Comparison of ENCODE assay signal across 22 cellular contexts in the genomic region with DNA sequence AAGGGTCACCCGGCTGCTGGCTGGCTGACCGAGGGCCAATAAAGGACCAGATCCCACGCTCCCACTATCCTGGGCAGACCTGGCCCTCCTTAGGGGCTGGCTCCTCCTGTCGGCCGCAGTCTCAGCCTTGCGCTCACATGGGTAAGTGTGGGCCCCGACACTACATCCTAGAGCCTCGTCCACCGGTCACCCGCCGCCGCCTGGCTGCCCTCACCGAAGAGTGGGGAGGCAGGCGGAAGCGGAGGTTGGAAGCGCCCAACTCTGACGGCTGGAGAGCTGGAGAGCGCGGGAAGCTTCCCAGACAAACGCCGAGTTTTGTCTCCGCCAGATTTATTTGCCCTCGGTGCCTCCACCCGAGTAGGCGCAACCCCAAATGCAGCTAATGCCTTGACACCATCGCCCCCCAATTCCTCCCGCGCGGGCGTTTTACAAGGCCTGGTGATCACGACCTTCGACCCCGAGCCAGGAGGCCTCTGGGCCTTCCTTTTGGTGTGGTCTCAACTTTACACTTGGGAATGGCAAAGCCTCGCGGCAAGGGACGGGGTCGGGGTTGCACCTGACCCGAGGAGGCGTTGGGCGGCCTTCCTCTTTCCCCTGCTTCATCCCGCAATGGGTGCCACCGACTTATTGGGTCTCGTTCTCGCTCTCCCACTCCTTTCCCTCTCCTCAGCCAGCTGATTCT.
DNase-seq lines count a peak whose midpoint lies in the region; ATAC-seq and TF ChIP-seq lines count a peak whose summit lies in the region.
"Had no signal": no experiment of that assay in that cellular context is flagged by ENCODE, and none has a peak within 500 bp of the region (broad histone marks: within the 10 kb centered on the region; RNA-seq: fewer than 3 reads in every experiment).

No MANE protein-coding gene starts in this region.

- H3K27ac Mint-ChIP-seq in Caco-2 (ENCODE audit: unreplicated experiment) (no peak overlapping the region), nephron progenitor cell (no peak overlapping the region)
- H3K27ac Mint-ChIP-seq: activated B cell treated with CpG ODN at 0.5 μM for 24 hours; activated naive CD4-positive, alpha-beta T cell treated with anti-CD3 and anti-CD28 coated beads, Interleukin-2, amount 50 U/mL, for 72 hours; B cell had no signal

- H3K4me1 Mint-ChIP-seq in Caco-2 (ENCODE audit: low read depth, unreplicated experiment) = no peaks in the 10 kb centered on the region
- peaks cover 5% of the 10 kb centered on the region for H3K4me1 Mint-ChIP-seq in nephron progenitor cell
- H3K4me1 Mint-ChIP-seq: B cell, IgD-negative memory B cell had no signal

- H3K27me3 Mint-ChIP-seq in Caco-2 (ENCODE audit: insufficient read depth, unreplicated experiment) (peaks cover 20% of the 10 kb centered on the region), nephron progenitor cell (ENCODE audit: low read depth, poor library complexity) (peaks cover 82% of the 10 kb centered on the region)

- H3K36me3 Mint-ChIP-seq in Caco-2 (ENCODE audit: insufficient read depth, unreplicated experiment) (no peaks in the 10 kb centered on the region), nephron progenitor cell (ENCODE audit: low read depth) (no peaks in the 10 kb centered on the region)
- H3K36me3 Mint-ChIP-seq: activated naive CD4-positive, alpha-beta T cell treated with anti-CD3 and anti-CD28 coated beads, Interleukin-2, amount 50 U/mL, for 72 hours; IgD-negative memory B cell had no signal

- in situ Hi-C loops in Panc1 (cut with HindIII; ENCODE audit: low pct_unique_long_range_greater_than_20kb, low sequenced_read_pairs) = no loop called here

- intact Hi-C loops in Caco-2 (cut with micrococcal nuclease; ENCODE audit: unreplicated experiment) (no loop called here), Panc1 (cut with micrococcal nuclease; ENCODE audit: unreplicated experiment) (no loop called here)

- H3K27me3 ChIP-seq in Caco-2 (replicated peaks; ENCODE audit: control insufficient read depth, insufficient read depth, low read length) = no peaks in the 10 kb centered on the region
- H3K27me3 ChIP-seq in Panc1 (ENCODE audit: control insufficient read depth, insufficient read depth, low read length) = peaks cover 21% of the 10 kb centered on the region
- peaks cover 44% of the 10 kb centered on the region for H3K27me3 ChIP-seq in iPS-15b (ENCODE audit: control insufficient read depth, insufficient read depth, low read length)
- H3K27me3 ChIP-seq: right lobe of liver had no signal

- BruUV-seq in Caco-2 (replicated peaks; lab: Mats Ljungman, UMichigan) (no TSS peak), Panc1 (replicated peaks; lab: Mats Ljungman, UMichigan) (no TSS peak)

- no peak for DNase-seq in Caco-2
- DNase-seq in Panc1 (ENCODE audit: low read depth, low spot score) = no peak
- no peak for DNase-seq in nephron progenitor cell
- no peak for DNase-seq in AML-193 (lab: John Stamatoyannopoulos, UW)
- DNase-seq in activated CD4-positive, CD25-positive, alpha-beta regulatory T cell (lab: John Stamatoyannopoulos, UW) = no peak
- DNase-seq: 8988T; activated B cell treated with CpG ODN at 0.5 μM for 24 hours; activated T-cell treated with anti-CD3 and anti-CD28 coated beads, Interleukin-2, amount 50 U/mL, for 4 hours; brain microvascular endothelial cell; colonic mucosa; right lobe of liver; stimulated activated CD4-positive, alpha-beta T cell treated with anti-CD3 and anti-CD28 coated beads, Interleukin-1b, Interleukin-23, amount 100 ng/mL, for 48 hours; stimulated activated naive CD8-positive, alpha-beta T cell treated with anti-CD3 and anti-CD28 coated beads, Interleukin-15, Interleukin-2, amounts not matched to agents 100 U/mL and 50 U/mL, for 24 hours had no signal

- POLR2A ChIA-PET in Caco-2 (lab: Charles Lee) = no interaction called here
- POLR2A ChIA-PET in Panc1 (lab: Charles Lee) = no interaction called here

- no peaks in the 10 kb centered on the region for H3K4me1 ChIP-seq in Caco-2
- H3K4me1 ChIP-seq in Panc1 (ENCODE audit: control insufficient read depth, insufficient read depth, low read length) = no peaks in the 10 kb centered on the region
- H3K4me1 ChIP-seq in iPS-15b (ENCODE audit: control insufficient read depth, insufficient read depth, low read length) = no peaks in the 10 kb centered on the region
- H3K4me1 ChIP-seq: colonic mucosa, pancreas had no signal

- H3K4me3 Mint-ChIP-seq in Caco-2 (ENCODE audit: unreplicated experiment) (peak overlapping the region; percentile 34), nephron progenitor cell (peak overlapping the region; percentile 74)
- H3K4me3 Mint-ChIP-seq: activated B cell treated with CpG ODN at 0.5 μM for 24 hours; activated T-cell treated with anti-CD3 and anti-CD28 coated beads, Interleukin-2, amount 50 U/mL, for 4 hours; B cell had no signal

- ATAC-seq in Panc1 = 0 out of 2 replicates have a peak, but pooled peaks have one; percentile 28
- no peak for ATAC-seq in GM21786 (IDR thresholded peaks at IDR 0.05; ENCODE audit: unreplicated experiment)
- no peak for ATAC-seq in activated CD4-positive, CD25-positive, alpha-beta regulatory T cell treated with anti-CD3 and anti-CD28 coated beads, Interleukin-2, amount 50 U/mL, for 24 hours

- H3K4me3 ChIP-seq in Caco-2 (ENCODE audit: low read depth, low read length) (no peak overlapping the region), Panc1 (ENCODE audit: low read depth in 2 of 2, low read length in 2 of 2) (no peak overlapping the region), iPS-15b (ENCODE audit: low read depth, low read length) (peak overlapping the region; percentile 46)

- no peaks in the 10 kb centered on the region for H3K9me3 ChIP-seq in Caco-2
- H3K9me3 ChIP-seq in Panc1 (ENCODE audit: control insufficient read depth, insufficient read depth, low read depth, low read length) = no peaks in the 10 kb centered on the region
- no peaks in the 10 kb centered on the region for H3K9me3 ChIP-seq in iPS-15b (ENCODE audit: control insufficient read depth, insufficient read depth, low read length)
- H3K9me3 ChIP-seq: colonic mucosa, HAP-1, MG63, pancreas, right lobe of liver had no signal

- H3K36me3 ChIP-seq in Caco-2 (ENCODE audit: control insufficient read depth, insufficient read depth, low read length) (no peaks in the 10 kb centered on the region), Panc1 (ENCODE audit: control insufficient read depth, insufficient read depth, low read length) (no peaks in the 10 kb centered on the region), iPS-15b (ENCODE audit: control insufficient read depth, insufficient read depth, low read length) (no peaks in the 10 kb centered on the region)
- H3K36me3 ChIP-seq: brain microvascular endothelial cell, colonic mucosa, HAP-1, MG63, pancreas, right lobe of liver had no signal

- no peak overlapping the region for H3K9ac ChIP-seq in iPS-15b (ENCODE audit: low read depth, low read length)

- TF ChIP-seq CTCF in Caco-2 (IDR thresholded peaks at IDR 0.05; ENCODE audit: insufficient read depth in 1 of 2, low read depth in 1 of 2, low read length in 1 of 2, severe bottlenecking in 1 of 2, unreplicated experiment in 1 of 2) (no peak), Panc1 (IDR thresholded peaks at IDR 0.05) (no peak), nephron progenitor cell (IDR thresholded peaks at IDR 0.05) (no peak)

- H3K27ac ChIP-seq in Panc1 (ENCODE audit: low read length) = no peak overlapping the region
- H3K27ac ChIP-seq: brain microvascular endothelial cell, colonic mucosa, pancreas, right lobe of liver had no signal

- CTCF ChIA-PET in Caco-2 (lab: Charles Lee) = no interaction called here
- CTCF ChIA-PET in Panc1 (lab: Charles Lee) = no interaction called here

- H3K9me3 Mint-ChIP-seq in Caco-2 (ENCODE audit: unreplicated experiment) (no peaks in the 10 kb centered on the region), nephron progenitor cell (peaks cover 4% of the 10 kb centered on the region)
- H3K9me3 Mint-ChIP-seq: activated B cell treated with CpG ODN at 0.5 μM for 24 hours; activated naive CD4-positive, alpha-beta T cell treated with anti-CD3 and anti-CD28 coated beads, Interleukin-2, amount 50 U/mL, for 72 hours; activated T-cell treated with anti-CD3 and anti-CD28 coated beads, Interleukin-2, amount 50 U/mL, for 4 hours had no signal
